21 cellular contexts compared by ENCODE assay signal in genomic region chr18:48597110-48597509, GRCh38.
"Had no signal": no experiment of that assay in that cellular context is flagged by ENCODE, and none has a peak within 500 bp of the region (broad histone marks: within the 10 kb centered on the region; RNA-seq: fewer than 3 reads in every experiment).

No MANE protein-coding gene starts in this region.

- H3K4me3 Mint-ChIP-seq: activated CD4-positive, alpha-beta memory T cell treated with anti-CD3 and anti-CD28 coated beads for 36 hours; activated naive CD4-positive, alpha-beta T cell treated with anti-CD3 and anti-CD28 coated beads for 36 hours; activated naive CD8-positive, alpha-beta T cell treated with anti-CD3 and anti-CD28 coated beads, Interleukin-2, amount 10 ng/mL, durations not matched to agents 7 days and 5 days; T-helper 1 cell treated with Interleukin-12 subunit alpha and Interleukin-12 subunit beta and Interleukin-4 antibody, amounts not matched to agents 30 μg/mL and 1 μg/mL, for 36 hours had no signal

- H3K4me3 ChIP-seq: cardiac muscle cell, mucosa of descending colon, sigmoid colon, thoracic aorta, upper lobe of left lung had no signal

- H3K9me3 Mint-ChIP-seq: activated CD4-positive, alpha-beta memory T cell treated with anti-CD3 and anti-CD28 coated beads for 36 hours; activated naive CD4-positive, alpha-beta T cell treated with anti-CD3 and anti-CD28 coated beads for 36 hours; activated naive CD8-positive, alpha-beta T cell treated with anti-CD3 and anti-CD28 coated beads, Interleukin-2, amount 10 ng/mL, durations not matched to agents 7 days and 5 days; T-helper 1 cell treated with Interleukin-12 subunit alpha and Interleukin-12 subunit beta and Interleukin-4 antibody, amounts not matched to agents 30 μg/mL and 1 μg/mL, for 36 hours had no signal

- H3K27me3 ChIP-seq: cardiac muscle cell, sigmoid colon, upper lobe of left lung had no signal

- ATAC-seq: mucosa of descending colon had no signal

- H3K27ac Mint-ChIP-seq: activated CD4-positive, alpha-beta memory T cell treated with anti-CD3 and anti-CD28 coated beads for 36 hours; activated naive CD4-positive, alpha-beta T cell treated with anti-CD3 and anti-CD28 coated beads for 36 hours; activated naive CD8-positive, alpha-beta T cell treated with anti-CD3 and anti-CD28 coated beads, Interleukin-2, amount 10 ng/mL, durations not matched to agents 7 days and 5 days; T-helper 1 cell treated with Interleukin-12 subunit alpha and Interleukin-12 subunit beta and Interleukin-4 antibody, amounts not matched to agents 30 μg/mL and 1 μg/mL, for 36 hours had no signal

- H3K9me3 ChIP-seq: mucosa of descending colon, sigmoid colon, thoracic aorta, upper lobe of left lung had no signal

- H3K4me1 Mint-ChIP-seq: activated naive CD8-positive, alpha-beta T cell treated with anti-CD3 and anti-CD28 coated beads, Interleukin-2, amount 10 ng/mL, durations not matched to agents 7 days and 5 days had no signal

- H3K27ac ChIP-seq: cardiac muscle cell, thoracic aorta, upper lobe of left lung had no signal

- H3K4me1 ChIP-seq: upper lobe of left lung had no signal

- H3K36me3 ChIP-seq: cardiac muscle cell, sigmoid colon, thoracic aorta had no signal

- DNase-seq: activated CD4-positive, alpha-beta memory T cell treated with anti-CD3 and anti-CD28 coated beads for 36 hours; activated CD4-positive, alpha-beta T cell treated with anti-CD3 and anti-CD28 coated beads for 48 hours; activated CD4-positive, CD25-positive, alpha-beta regulatory T cell; activated effector memory CD4-positive, alpha-beta T cell treated with Interleukin-2 at 50 U/mL for 16 hours; activated naive CD4-positive, alpha-beta T cell treated with anti-CD3 and anti-CD28 coated beads for 36 hours; activated naive CD8-positive, alpha-beta T cell treated with anti-CD3 and anti-CD28 coated beads, Interleukin-2, amount 10 ng/mL, durations not matched to agents 7 days and 5 days; activated T-cell treated with anti-CD3 and anti-CD28 coated beads, Interleukin-2, amount 50 U/mL, for 48 hours; amniotic stem cell; erythroblast; foreskin fibroblast; kidney glomerular epithelial cell; mesendoderm; mucosa of descending colon; sigmoid colon; stimulated activated CD4-positive, alpha-beta T cell treated with anti-CD3 and anti-CD28 coated beads, Interleukin-4, amount 100 ng/mL, for 1 hour; stimulated activated naive CD4-positive, alpha-beta T cell treated with Interleukin-2 at 50 U/mL for 16 hours; T1000; upper lobe of left lung had no signal

- H3K36me3 Mint-ChIP-seq: activated CD4-positive, alpha-beta memory T cell treated with anti-CD3 and anti-CD28 coated beads for 36 hours; activated naive CD8-positive, alpha-beta T cell treated with anti-CD3 and anti-CD28 coated beads, Interleukin-2, amount 10 ng/mL, durations not matched to agents 7 days and 5 days had no signal
